Comparison of ENCODE assay signal across 8 cellular contexts in the genomic region with DNA sequence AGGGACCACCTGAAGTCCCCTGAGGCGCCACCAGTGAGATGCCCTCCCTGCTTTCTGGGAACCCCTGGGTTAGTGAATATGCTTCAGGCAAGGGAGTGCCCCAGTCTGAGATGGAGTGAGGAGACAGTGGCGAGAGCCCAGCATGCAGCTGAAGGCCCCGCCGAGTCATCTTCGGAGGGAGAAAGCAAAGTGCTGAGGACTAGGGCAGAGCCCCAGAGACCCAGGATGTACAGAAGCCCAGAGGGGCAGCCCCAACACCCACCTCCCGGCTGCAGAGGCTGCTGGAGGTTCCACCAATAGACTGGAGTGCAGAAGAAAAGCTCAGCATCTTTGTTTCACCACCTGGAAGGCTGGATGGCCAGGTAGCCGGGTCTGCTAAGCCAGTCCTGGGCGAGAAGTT. TPM values are rescaled to one million over a fixed set of nuclear protein-coding genes. Genes with fewer than 3 reads are reported as not detected.
"Had no signal": no experiment of that assay in that cellular context is flagged by ENCODE, and none has a peak within 500 bp of the region (broad histone marks: within the 10 kb centered on the region; RNA-seq: fewer than 3 reads in every experiment).

No MANE protein-coding gene starts in this region.

- ATAC-seq: GM23338, HepG2 had no signal

- H3K27ac ChIP-seq: HL-60 had no signal

- H3K4me3 Mint-ChIP-seq: GM23338, H9, IgD-negative memory B cell had no signal

- DNase-seq: H9, HCEC 1CT had no signal

- H3K4me3 ChIP-seq: GM23338 had no signal

- H2AFZ ChIP-seq: GM23338 had no signal

- H3K27ac Mint-ChIP-seq: GM23338, H9 had no signal

- H3K4me2 ChIP-seq: GM23338 had no signal

RNA-seq across cellular contexts. Expression of gene ANKRD60, which starts 14.1 kb away (rescaled TPM):
- total RNA-seq: GM23338, H1, H9, HepG2, HT1080 had no signal
- polyA plus RNA-seq: GM23338, H1, HepG2, IgD-negative memory B cell had no signal
